Comparison of ENCODE assay signal across 12 cellular contexts in the genomic region with DNA sequence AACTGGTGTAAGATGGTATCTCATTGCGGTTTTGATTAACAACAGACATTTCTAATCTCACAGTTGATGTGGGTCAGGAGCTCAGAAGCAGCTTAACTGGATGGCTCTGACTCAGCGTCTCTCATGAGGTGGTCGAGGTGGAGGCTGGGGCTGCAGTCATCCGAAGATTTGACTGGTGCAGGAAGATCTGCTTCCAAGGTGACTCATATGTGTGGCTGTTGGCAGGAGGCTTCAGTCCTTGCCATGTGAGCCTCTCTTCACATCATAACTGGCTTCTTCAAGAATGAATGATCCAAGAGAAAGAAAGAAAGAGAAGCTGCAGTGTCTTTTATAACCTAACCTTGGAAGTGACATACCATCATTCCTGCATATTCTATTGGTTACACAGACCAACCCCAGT.
DNase-seq lines count a peak whose midpoint lies in the region; ATAC-seq and TF ChIP-seq lines count a peak whose summit lies in the region.
"Had no signal": no experiment of that assay in that cellular context is flagged by ENCODE, and none has a peak within 500 bp of the region (broad histone marks: within the 10 kb centered on the region; RNA-seq: fewer than 3 reads in every experiment).

No MANE protein-coding gene starts in this region.

- H3K4me1 ChIP-seq in heart left ventricle (peaks cover 0 to 4% (median 0%) of the 10 kb centered on the region in 12 donors), SJSA1 (replicated peaks) (peaks cover 7% of the 10 kb centered on the region; the same call in 1 of the 2 replicates), gastrocnemius medialis (no peaks in the 10 kb centered on the region)
- H3K4me1 ChIP-seq: parathyroid adenoma had no signal

- no peak overlapping the region for H3K27ac Mint-ChIP-seq in glutamatergic neuron (ENCODE audit: unreplicated experiment)

- no peak for TF ChIP-seq CTCF in heart left ventricle (IDR thresholded peaks at IDR 0.05)
- no peak for TF ChIP-seq CTCF in epithelial cell of esophagus (IDR thresholded peaks at IDR 0.05; ENCODE audit: insufficient read depth, low read depth, low read length, missing control alignments)
- no peak for TF ChIP-seq CTCF in glutamatergic neuron (IDR thresholded peaks at IDR 0.05; ENCODE audit: partially characterized antibody, unreplicated experiment)
- TF ChIP-seq CTCF in gastrocnemius medialis (IDR thresholded peaks at IDR 0.05 in 4 of 5, conservative IDR thresholded peaks at IDR 0.05 in 1 of 5) = no peak

- DNase-seq in cardiac septum (ENCODE audit: low spot score) (peak; percentile 33), heart left ventricle (no peak), SJSA1 (ENCODE audit: low read depth in 1 of 2, low spot score in 2 of 2) (peak; percentile 30 to 73), epithelial cell of esophagus (ENCODE audit: low read depth) (peak; percentile 52), stromal cell of bone marrow (ENCODE audit: low read depth) (peak; percentile 35), glutamatergic neuron (no peak), gastrocnemius medialis (no peak), NCI-H510A (lab: John Stamatoyannopoulos, UW) (no peak)
- DNase-seq: NCI-H1694 had no signal

- H3K36me3 Mint-ChIP-seq in glutamatergic neuron (ENCODE audit: unreplicated experiment) = peaks cover 8% of the 10 kb centered on the region

- intact Hi-C loops in cardiac septum (cut with DNase I) = no loop called here
- intact Hi-C loops in heart left ventricle (cut with DNase I) = no loop called here
- intact Hi-C loops in gastrocnemius medialis (cut with DNase I; ENCODE audit: low total_unique reads) = no loop called here

- no peak overlapping the region for H3K4me3 Mint-ChIP-seq in glutamatergic neuron (ENCODE audit: unreplicated experiment)

- H3K9me3 ChIP-seq in heart left ventricle (peaks cover 0 to 12% (median under 1%) of the 10 kb centered on the region in 12 donors), SJSA1 (replicated peaks) (no peaks in the 10 kb centered on the region; the same call in none of the 2 replicates), gastrocnemius medialis (no peaks in the 10 kb centered on the region)

- H3K36me3 ChIP-seq in heart left ventricle (no peaks in the 10 kb centered on the region), SJSA1 (no peaks in the 10 kb centered on the region), gastrocnemius medialis (no peaks in the 10 kb centered on the region)

- ATAC-seq in heart left ventricle (no peak), gastrocnemius medialis (no peak)
- ATAC-seq: Right ventricle myocardium inferior had no signal

- TF ChIP-seq POLR2A in heart left ventricle (IDR thresholded peaks at IDR 0.05) (no peak), gastrocnemius medialis (IDR thresholded peaks at IDR 0.05) (no peak)

- peaks cover 2% of the 10 kb centered on the region for H3K27me3 Mint-ChIP-seq in glutamatergic neuron (ENCODE audit: unreplicated experiment)

- H3K9me3 Mint-ChIP-seq in glutamatergic neuron (ENCODE audit: unreplicated experiment) = no peaks in the 10 kb centered on the region

- 83 to 89% (median 86%) methylated on average over 4 of the region's 4 CpGs for WGBS in heart left ventricle, 4 donors

- H3K4me1 Mint-ChIP-seq in glutamatergic neuron (ENCODE audit: low read depth, unreplicated experiment) = no peaks in the 10 kb centered on the region

- H3K27ac ChIP-seq in heart left ventricle (no peak overlapping the region), SJSA1 (no peak overlapping the region), gastrocnemius medialis (no peak overlapping the region)
- H3K27ac ChIP-seq: C4-2B, parathyroid adenoma had no signal

- in situ Hi-C loops in gastrocnemius medialis (cut with MboI; ENCODE audit: low sequenced_read_pairs in 4 of 4) = loop anchor here in 2 of 4 donors (25.0 kb wide), 1 partner anchor 455 kb away; no protein-coding TSS in a partner anchor

- H3K27me3 ChIP-seq in heart left ventricle = no peaks in the 10 kb centered on the region
- H3K27me3 ChIP-seq in SJSA1 (replicated peaks) = no peaks in the 10 kb centered on the region
- H3K27me3 ChIP-seq in gastrocnemius medialis = no peaks in the 10 kb centered on the region

- no peak overlapping the region for H3K4me3 ChIP-seq in heart left ventricle
- no peak overlapping the region for H3K4me3 ChIP-seq in SJSA1
- H3K4me3 ChIP-seq in epithelial cell of esophagus (ENCODE audit: low read length) = no peak overlapping the region
- H3K4me3 ChIP-seq in gastrocnemius medialis = no peak overlapping the region

Comparison
In these comparisons a context has a peak if more than half of its experiments do, and no peak if none do; other contexts are left out.
1. DNase-seq: peak in cardiac septum (single experiment), SJSA1 (2 of 2), epithelial cell of esophagus (single experiment) and stromal cell of bone marrow (single experiment); none in heart left ventricle (0 of 5), glutamatergic neuron (single experiment), gastrocnemius medialis (0 of 2) and NCI-H510A (single experiment).